Comparison of ENCODE assay signal across 22 cellular contexts in genomic region chr2:127653421-127654083, GRCh38. TPM values are rescaled to one million over a fixed set of nuclear protein-coding genes. Genes with fewer than 3 reads are reported as not detected.
DNase-seq lines count a peak whose midpoint lies in the region; ATAC-seq and TF ChIP-seq lines count a peak whose summit lies in the region.
"Had no signal": no experiment of that assay in that cellular context is flagged by ENCODE, and none has a peak within 500 bp of the region (broad histone marks: within the 10 kb centered on the region; RNA-seq: fewer than 3 reads in every experiment).

No MANE protein-coding gene starts in this region.

- no peak overlapping the region for H3K18ac ChIP-seq in trophoblast cell (ENCODE audit: low read length)

- intact Hi-C loops in Right ventricle myocardium inferior (cut with DNase I) (no loop called here), cardiac septum (cut with DNase I) (loop anchor here (5.0 kb wide), 2 partner anchors 126 to 141 kb away; partner anchors contain the start of gene IWS1), left cardiac atrium (cut with DNase I) (loop anchor here in 1 of 2 donors (10.0 kb wide), 1 partner anchor 139 kb away; no protein-coding TSS in a partner anchor), uterus (cut with DNase I; ENCODE audit: low total_unique reads) (no loop called here)

- H4K12ac ChIP-seq in trophoblast cell (ENCODE audit: low read depth, low read length): no peak overlapping the region

- no CpG with 5 or more reads among the region's 16 CpGs for WGBS in trophoblast cell (ENCODE audit: extremely low coverage, insufficient coverage, insufficient read length)

- DNase-seq in Right ventricle myocardium inferior (ENCODE audit: missing footprints) (peak; percentile 60), cardiac septum (ENCODE audit: low spot score) (no peak), left cardiac atrium (peak; percentile 21), trophoblast cell (no peak), uterus (no peak), osteocyte (ENCODE audit: extremely low spot score, unreplicated experiment) (no peak), SKM-1 (lab: John Stamatoyannopoulos, UW; ENCODE audit: unreplicated experiment) (no peak)
- DNase-seq: activated CD4-positive, alpha-beta T cell treated with anti-CD3 and anti-CD28 coated beads for 36 hours; activated CD8-positive, alpha-beta memory T cell treated with anti-CD3 and anti-CD28 coated beads, Interleukin-2, amount 10 ng/mL, durations not matched to agents 7 days and 5 days; body of pancreas; cortex of kidney; mammary epithelial cell; NCI-H526 treated with DMSO at 0.1 percent for 48 hours; SHP77; small intestine; T-cell had no signal

- no peak for TF ChIP-seq POLR2A in uterus (IDR thresholded peaks at IDR 0.05)

- no peak overlapping the region for H3K4me2 ChIP-seq in trophoblast cell (ENCODE audit: low read length)
- H3K4me2 ChIP-seq: A549, hepatocyte had no signal

- H3K4me1 ChIP-seq in trophoblast cell (ENCODE audit: control insufficient read depth in 1 of 2, insufficient read depth in 2 of 2, low read length in 2 of 2): peaks cover 12 to 17% of the 10 kb centered on the region in 2 experiments
- H3K4me1 ChIP-seq in uterus: peaks cover 0 to 32% of the 10 kb centered on the region in 2 donors

- H2AK5ac ChIP-seq in trophoblast cell (ENCODE audit: low read length): peak overlapping the region; percentile 11

- H3K79me2 ChIP-seq in trophoblast cell (ENCODE audit: control insufficient read depth, insufficient read depth, low read length, poor library complexity): no peaks in the 10 kb centered on the region
- H3K79me2 ChIP-seq: hepatocyte had no signal

- H2AFZ ChIP-seq in trophoblast cell (ENCODE audit: insufficient read depth, low read length, poor library complexity): no peak overlapping the region
- H2AFZ ChIP-seq: hepatocyte had no signal

- H3K23ac ChIP-seq in trophoblast cell (ENCODE audit: low read length): no peak overlapping the region

- H3K36me3 ChIP-seq in trophoblast cell (ENCODE audit: control insufficient read depth in 1 of 2, insufficient read depth in 2 of 2, low read length in 2 of 2) (peaks cover 0 to 2% of the 10 kb centered on the region in 2 experiments), uterus (no peaks in the 10 kb centered on the region)
- H3K36me3 ChIP-seq: pancreas had no signal

- H2BK12ac ChIP-seq in trophoblast cell (ENCODE audit: low read length): no peak overlapping the region

- H4K91ac ChIP-seq in trophoblast cell (ENCODE audit: low read depth, low read length): no peak overlapping the region

- no peaks in the 10 kb centered on the region for H3K9me3 Mint-ChIP-seq in osteocyte (ENCODE audit: unreplicated experiment)
- H3K9me3 Mint-ChIP-seq: T-cell had no signal

- H2BK120ac ChIP-seq in trophoblast cell (ENCODE audit: insufficient read depth, low read length, poor library complexity): no peak overlapping the region

- H2BK5ac ChIP-seq in trophoblast cell (ENCODE audit: low read depth, low read length, poor library complexity): no peak overlapping the region

- TF ChIP-seq CTCF in uterus (IDR thresholded peaks at IDR 0.05) (no peak), osteocyte (IDR thresholded peaks at IDR 0.05) (no peak)

- no peak overlapping the region for H3K14ac ChIP-seq in trophoblast cell (ENCODE audit: low read length)

- H3K27me3 ChIP-seq in trophoblast cell (ENCODE audit: insufficient read depth, low read length) (no peaks in the 10 kb centered on the region), uterus (no peaks in the 10 kb centered on the region)
- H3K27me3 ChIP-seq: body of pancreas, hepatocyte, pancreas had no signal

- peaks cover 8% of the 10 kb centered on the region for H3K36me3 Mint-ChIP-seq in osteocyte (ENCODE audit: unreplicated experiment)
- H3K36me3 Mint-ChIP-seq: activated CD8-positive, alpha-beta memory T cell treated with anti-CD3 and anti-CD28 coated beads, Interleukin-2, amount 10 ng/mL, durations not matched to agents 7 days and 5 days; T-cell had no signal

- H3K9me3 ChIP-seq in trophoblast cell (ENCODE audit: insufficient read depth, low read depth, low read length) (peaks cover 2% of the 10 kb centered on the region), uterus (no peaks in the 10 kb centered on the region)
- H3K9me3 ChIP-seq: A549, body of pancreas, pancreas had no signal

- no peak overlapping the region for H3K4me3 Mint-ChIP-seq in osteocyte (ENCODE audit: unreplicated experiment)
- H3K4me3 Mint-ChIP-seq: activated CD4-positive, alpha-beta T cell treated with anti-CD3 and anti-CD28 coated beads for 36 hours; activated CD8-positive, alpha-beta memory T cell treated with anti-CD3 and anti-CD28 coated beads, Interleukin-2, amount 10 ng/mL, durations not matched to agents 7 days and 5 days; T-cell had no signal

- H3K27ac ChIP-seq in trophoblast cell (ENCODE audit: low read depth, low read length): no peak overlapping the region
- H3K27ac ChIP-seq in uterus: peak overlapping the region; percentile 20 to 45
- H3K27ac ChIP-seq: A549, body of pancreas, hepatocyte, pancreas had no signal

- no peak overlapping the region for H3K9ac ChIP-seq in trophoblast cell (ENCODE audit: low read length)

- H3K27me3 Mint-ChIP-seq in osteocyte (ENCODE audit: unreplicated experiment): no peaks in the 10 kb centered on the region
- H3K27me3 Mint-ChIP-seq: activated CD4-positive, alpha-beta T cell treated with anti-CD3 and anti-CD28 coated beads for 36 hours; activated CD8-positive, alpha-beta memory T cell treated with anti-CD3 and anti-CD28 coated beads, Interleukin-2, amount 10 ng/mL, durations not matched to agents 7 days and 5 days had no signal

- H3K4me1 Mint-ChIP-seq in osteocyte (ENCODE audit: unreplicated experiment): peaks cover 9% of the 10 kb centered on the region

- H3K79me1 ChIP-seq in trophoblast cell (ENCODE audit: low read length): no peaks in the 10 kb centered on the region

- no peak for ATAC-seq in Right ventricle myocardium inferior
- ATAC-seq in left cardiac atrium: no peak
- ATAC-seq in HG02610 (IDR thresholded peaks at IDR 0.05; ENCODE audit: unreplicated experiment): no peak
- ATAC-seq: A549; activated CD4-positive, alpha-beta T cell treated with anti-CD3 and anti-CD28 coated beads for 36 hours; activated CD8-positive, alpha-beta memory T cell treated with anti-CD3 and anti-CD28 coated beads, Interleukin-2, amount 10 ng/mL, durations not matched to agents 7 days and 5 days; body of pancreas; pancreas; T-cell had no signal

- no peak overlapping the region for H3K27ac Mint-ChIP-seq in osteocyte (ENCODE audit: unreplicated experiment)
- H3K27ac Mint-ChIP-seq: activated CD4-positive, alpha-beta T cell treated with anti-CD3 and anti-CD28 coated beads for 36 hours; activated CD8-positive, alpha-beta memory T cell treated with anti-CD3 and anti-CD28 coated beads, Interleukin-2, amount 10 ng/mL, durations not matched to agents 7 days and 5 days; T-cell had no signal

- H3K4ac ChIP-seq in trophoblast cell (ENCODE audit: low read depth, low read length): no peak overlapping the region

- no peak overlapping the region for H4K8ac ChIP-seq in trophoblast cell (ENCODE audit: low read depth, low read length)

- H3K4me3 ChIP-seq in trophoblast cell (ENCODE audit: low read depth, low read length): no peak overlapping the region
- no peak overlapping the region for H3K4me3 ChIP-seq in uterus
- H3K4me3 ChIP-seq: A549, body of pancreas, hepatocyte, pancreas had no signal

RNA-seq across cellular contexts. Expression of gene GPR17, which starts 7.6 kb away (rescaled TPM):
- 0.16 TPM for total RNA-seq in Right ventricle myocardium inferior
- total RNA-seq in cardiac septum: 0.19 TPM
- under 1 TPM in 1 of 2 donors, not detected in 1; 0.24 TPM for total RNA-seq in left cardiac atrium
- polyA plus RNA-seq in trophoblast cell (2013): 0.25 and 0.33 TPM in 2 replicates
- under 1 TPM in 1 of 4 donors, not detected in 3; 0.41 TPM for total RNA-seq in uterus
- total RNA-seq in osteocyte: not detected in 2 replicates
- total RNA-seq: activated CD4-positive, alpha-beta T cell treated with anti-CD3 and anti-CD28 coated beads for 36 hours; activated CD8-positive, alpha-beta memory T cell treated with anti-CD3 and anti-CD28 coated beads, Interleukin-2, amount 10 ng/mL, durations not matched to agents 7 days and 5 days; hepatocyte; mammary epithelial cell; pancreas; subcutaneous adipose tissue; T-cell had no signal
- polyA plus RNA-seq: A549, BJ, mammary epithelial cell had no signal

RNA-seq across cellular contexts. Expression of gene LIMS2, which starts 21.8 kb away (rescaled TPM):
- 260 TPM for total RNA-seq in Right ventricle myocardium inferior
- 207 TPM for total RNA-seq in cardiac septum
- total RNA-seq in left cardiac atrium: 100 to 1,000 TPM; 157 to 204 TPM
- polyA plus RNA-seq in trophoblast cell (2013): 14.6 and 16.2 TPM in 2 replicates
- 100 to 1,000 TPM in 1 of 4 donors, 10 to 100 TPM in 3; 15.8 to 298 (median 66.2) TPM for total RNA-seq in uterus
- total RNA-seq in osteocyte: 49.3 and 51.0 TPM in 2 replicates

RNA-seq across cellular contexts. Expression of gene SFT2D3, which starts 47.7 kb away (rescaled TPM):
- 3.1 TPM for total RNA-seq in Right ventricle myocardium inferior
- total RNA-seq in cardiac septum: 3.1 TPM
- 1 to 10 TPM; 3.3 to 4.7 TPM for total RNA-seq in left cardiac atrium
- polyA plus RNA-seq in trophoblast cell (2013): 5.4 and 6.1 TPM in 2 replicates
- total RNA-seq in uterus: 10 to 100 TPM in 2 of 4 donors, 1 to 10 TPM in 2; 5.9 to 27.2 (median 11.1) TPM
- total RNA-seq in osteocyte: 7.5 and 8.4 TPM in 2 replicates

Comparison
In these comparisons a context has a peak if more than half of its experiments do, and no peak if none do; other contexts are left out.
1. DNase-seq: peak in Right ventricle myocardium inferior (single experiment) and left cardiac atrium (single experiment); none in cardiac septum (single experiment), trophoblast cell (0 of 2), uterus (0 of 2), osteocyte (single experiment) and SKM-1 (single experiment).